23 cellular contexts compared by ENCODE assay signal in the genomic region with DNA sequence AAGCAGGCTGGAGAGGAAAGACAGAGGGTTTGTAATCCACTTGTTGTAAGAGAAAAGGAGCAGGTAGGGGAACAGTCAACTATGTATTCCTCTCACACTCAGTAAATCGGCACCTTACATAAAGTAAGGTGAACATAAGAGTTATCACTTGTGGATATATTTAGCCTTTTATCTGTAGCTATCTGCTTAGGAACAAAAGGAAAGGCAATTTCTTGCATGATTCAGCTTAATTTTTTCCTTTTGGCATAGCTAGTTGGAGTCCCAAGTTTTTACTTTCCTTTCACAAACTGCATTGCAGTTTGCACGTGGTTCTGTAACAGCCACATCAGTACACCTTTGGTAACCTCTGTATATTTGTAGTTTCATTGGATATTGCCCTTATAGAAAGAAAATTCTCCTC.
DNase-seq lines count a peak whose midpoint lies in the region; ATAC-seq and TF ChIP-seq lines count a peak whose summit lies in the region.
"Had no signal": no experiment of that assay in that cellular context is flagged by ENCODE, and none has a peak within 500 bp of the region (broad histone marks: within the 10 kb centered on the region; RNA-seq: fewer than 3 reads in every experiment).

No MANE protein-coding gene starts in this region.

- peak overlapping the region; percentile 31 for H3K4me2 ChIP-seq in PC-9
- H3K4me2 ChIP-seq: A549, GM23338 had no signal

- no peaks in the 10 kb centered on the region for H3K27me3 ChIP-seq in PC-9 (ENCODE audit: insufficient read depth, low read depth)
- H3K27me3 ChIP-seq in left lung: no peaks in the 10 kb centered on the region
- no peaks in the 10 kb centered on the region for H3K27me3 ChIP-seq in stomach
- H3K27me3 ChIP-seq in Peyer's patch: no peaks in the 10 kb centered on the region
- no peaks in the 10 kb centered on the region for H3K27me3 ChIP-seq in MG63
- H3K27me3 ChIP-seq: BE2C had no signal

- H3K9me3 ChIP-seq in PC-9 (ENCODE audit: insufficient read depth, low read depth): no peaks in the 10 kb centered on the region
- no peaks in the 10 kb centered on the region for H3K9me3 ChIP-seq in left lung
- no peaks in the 10 kb centered on the region for H3K9me3 ChIP-seq in stomach
- H3K9me3 ChIP-seq in Peyer's patch: no peaks in the 10 kb centered on the region
- H3K9me3 ChIP-seq in MG63: no peaks in the 10 kb centered on the region
- H3K9me3 ChIP-seq: A549, BE2C, HAP-1 had no signal

- H3K36me3 ChIP-seq in PC-9 (ENCODE audit: low read depth): no peaks in the 10 kb centered on the region
- no peaks in the 10 kb centered on the region for H3K36me3 ChIP-seq in left lung
- H3K36me3 ChIP-seq in stomach: no peaks in the 10 kb centered on the region
- no peaks in the 10 kb centered on the region for H3K36me3 ChIP-seq in Peyer's patch
- H3K36me3 ChIP-seq in MG63: no peaks in the 10 kb centered on the region
- H3K36me3 ChIP-seq: BE2C, HAP-1 had no signal

- TF ChIP-seq POLR2A in stomach (IDR thresholded peaks at IDR 0.05): no peak
- TF ChIP-seq POLR2A in Peyer's patch (IDR thresholded peaks at IDR 0.05): no peak

- ATAC-seq in left lung (peak; percentile 50), GM18861 (IDR thresholded peaks at IDR 0.05; ENCODE audit: unreplicated experiment) (no peak)
- ATAC-seq: A549, GM23338, HepG2 had no signal

- H3K4me1 ChIP-seq in PC-9 (replicated peaks; ENCODE audit: insufficient read depth): peaks cover 9% of the 10 kb centered on the region; the same call in 1 of the 2 replicates
- H3K4me1 ChIP-seq in left lung: no peaks in the 10 kb centered on the region
- peaks cover 0 to 20% (median 13%) of the 10 kb centered on the region in 4 donors for H3K4me1 ChIP-seq in stomach
- H3K4me1 ChIP-seq in Peyer's patch: no peaks in the 10 kb centered on the region
- H3K4me1 ChIP-seq: A549, BE2C, HAP-1 had no signal

- WGBS in stomach, 5 donors: 21 to 41% (median 35%) methylated on average over 2 of the region's 2 CpGs

- no peak for TF ChIP-seq EP300 in stomach (IDR thresholded peaks at IDR 0.05)

- TF ChIP-seq CTCF in PC-9 (conservative IDR thresholded peaks at IDR 0.05) (no peak), left lung (IDR thresholded peaks at IDR 0.05) (no peak), stomach (IDR thresholded peaks at IDR 0.05) (no peak), Peyer's patch (IDR thresholded peaks at IDR 0.05) (no peak)

- POLR2A ChIA-PET in PC-9 (lab: Charles Lee; ENCODE audit: unreplicated experiment): no interaction called here

- H3K4me1 Mint-ChIP-seq in activated naive CD4-positive, alpha-beta T cell treated with anti-CD3 and anti-CD28 coated beads for 36 hours (ENCODE audit: low read depth): no peaks in the 10 kb centered on the region

- H3K79me2 ChIP-seq in PC-9 (ENCODE audit: low read depth): no peaks in the 10 kb centered on the region

- no peak overlapping the region for H3K4me3 Mint-ChIP-seq in activated naive CD4-positive, alpha-beta T cell treated with anti-CD3 and anti-CD28 coated beads for 36 hours
- H3K4me3 Mint-ChIP-seq: GM23338 had no signal

- DNase-seq in PC-9 (no peak), epithelial cell of prostate (ENCODE audit: low read depth, low spot score) (no peak), left lung (no peak), stomach (no peak), Peyer's patch (no peak), MG63 (no peak)
- DNase-seq in activated naive CD4-positive, alpha-beta T cell treated with anti-CD3 and anti-CD28 coated beads for 36 hours: no peak
- DNase-seq: BE2C, DMS79 treated with DMSO at 0.1 percent for 48 hours, KBM-7, NCI-H1092 treated with DMSO at 0.1 percent for 48 hours, NCI-H146, NCI-H2081, NCI-H2171, NCI-H524 treated with DMSO at 0.1 percent for 48 hours, NCI-H82, Right ventricle myocardium superior had no signal

- H3K9me2 ChIP-seq in PC-9 (ENCODE audit: insufficient read depth): no peaks in the 10 kb centered on the region

- H3K36me3 Mint-ChIP-seq in activated naive CD4-positive, alpha-beta T cell treated with anti-CD3 and anti-CD28 coated beads for 36 hours (ENCODE audit: low read depth): no peaks in the 10 kb centered on the region

- CTCF ChIA-PET in PC-9 (lab: Charles Lee): no interaction called here
- CTCF ChIA-PET in activated naive CD4-positive, alpha-beta T cell treated with anti-CD3 and anti-CD28 coated beads for 36 hours (lab: Charles Lee): no interaction called here

- H3F3A ChIP-seq in PC-9 (ENCODE audit: insufficient read depth, low read depth): no peaks in the 10 kb centered on the region

- no peak overlapping the region for H3K27ac Mint-ChIP-seq in activated naive CD4-positive, alpha-beta T cell treated with anti-CD3 and anti-CD28 coated beads for 36 hours
- H3K27ac Mint-ChIP-seq: GM23338 had no signal

- H3K27me3 Mint-ChIP-seq in activated naive CD4-positive, alpha-beta T cell treated with anti-CD3 and anti-CD28 coated beads for 36 hours (ENCODE audit: low read depth): no peaks in the 10 kb centered on the region

- no peak overlapping the region for H2AFZ ChIP-seq in PC-9
- H2AFZ ChIP-seq: GM23338 had no signal

- intact Hi-C loops in PC-9 (cut with micrococcal nuclease; ENCODE audit: unreplicated experiment) (no loop called here), left lung (cut with DNase I) (no loop called here), stomach (cut with DNase I; ENCODE audit: low total_unique reads) (no loop called here)
- intact Hi-C loops in activated naive CD4-positive, alpha-beta T cell treated with anti-CD3 and anti-CD28 coated beads for 36 hours (cut with micrococcal nuclease): no loop called here

- no peaks in the 10 kb centered on the region for H4K20me1 ChIP-seq in PC-9 (ENCODE audit: insufficient read depth)

- no peaks in the 10 kb centered on the region for H3K9me3 Mint-ChIP-seq in activated naive CD4-positive, alpha-beta T cell treated with anti-CD3 and anti-CD28 coated beads for 36 hours

- H3K4me3 ChIP-seq in PC-9: no peak overlapping the region
- no peak overlapping the region for H3K4me3 ChIP-seq in left lung
- no peak overlapping the region for H3K4me3 ChIP-seq in stomach
- no peak overlapping the region for H3K4me3 ChIP-seq in Peyer's patch
- H3K4me3 ChIP-seq in MG63: no peak overlapping the region
- H3K4me3 ChIP-seq: A549, GM23338, HAP-1 had no signal

- no TSS peak for BruUV-seq in PC-9 (replicated peaks; lab: Mats Ljungman, UMichigan)

- H3K27ac ChIP-seq in PC-9: no peak overlapping the region
- H3K27ac ChIP-seq in epithelial cell of prostate: peak overlapping the region; percentile 29
- no peak overlapping the region for H3K27ac ChIP-seq in left lung
- peak overlapping the region in 4 of 5 donors; percentile 55 to 78 (median 67) for H3K27ac ChIP-seq in stomach
- H3K27ac ChIP-seq in Peyer's patch: no peak overlapping the region
- H3K27ac ChIP-seq: A549, HL-60 had no signal

Comparison
In these comparisons a context has a peak if more than half of its experiments do, and no peak if none do; other contexts are left out.
1. H3K27ac ChIP-seq: peak in epithelial cell of prostate (single experiment) and stomach (4 of 5); none in PC-9 (single experiment), left lung (0 of 2) and Peyer's patch (0 of 4).